Comparison of ENCODE assay signal across 8 cellular contexts in genomic region chr2:239326831-239327535, GRCh38.
DNase-seq lines count a peak whose midpoint lies in the region; ATAC-seq and TF ChIP-seq lines count a peak whose summit lies in the region.

No MANE protein-coding gene starts in this region.

- peak; percentile 69 for DNase-seq in activated CD8-positive, alpha-beta memory T cell treated with anti-CD3 and anti-CD28 coated beads, Interleukin-2, amount 50 U/mL, for 4 hours
- DNase-seq in left ventricle myocardium inferior (no peak), AML-193 (lab: John Stamatoyannopoulos, UW) (no peak), NCI-H1105 (lab: John Stamatoyannopoulos, UW) (no peak)
- peak; percentile 47 for DNase-seq in stimulated activated CD8-positive, alpha-beta memory T cell treated with anti-CD3 and anti-CD28 coated beads, Interleukin-12 subunit alpha, Interleukin-12 subunit beta, amount 100 ng/mL, for 1 hour (ENCODE audit: low read depth)

- H3K27ac ChIP-seq in left ventricle myocardium inferior (replicated peaks): peak overlapping the region; percentile 95

- no peak for TF ChIP-seq CTCF in left ventricle myocardium inferior (IDR thresholded peaks at IDR 0.05; ENCODE audit: borderline replicate concordance)

- intact Hi-C loops in left ventricle myocardium inferior (cut with micrococcal nuclease): loop anchor here (10.0 kb wide), 1 partner anchor 68 kb away; no protein-coding TSS in a partner anchor

- H3K4me1 ChIP-seq in left ventricle myocardium inferior: peaks cover 76% of the 10 kb centered on the region

- H3K4me3 ChIP-seq in left ventricle myocardium inferior: no peak overlapping the region

- no peaks in the 10 kb centered on the region for H3K27me3 ChIP-seq in left ventricle myocardium inferior (ENCODE audit: low read depth)

- no peaks in the 10 kb centered on the region for H3K9me3 ChIP-seq in left ventricle myocardium inferior (replicated peaks)

- peak; percentile 70 for ATAC-seq in GM18511 (IDR thresholded peaks at IDR 0.05; ENCODE audit: unreplicated experiment)
- ATAC-seq in HG03460 (IDR thresholded peaks at IDR 0.05; ENCODE audit: unreplicated experiment): peak; percentile 77
- ATAC-seq in HG03571 (IDR thresholded peaks at IDR 0.05; ENCODE audit: unreplicated experiment): no peak

- no peaks in the 10 kb centered on the region for H3K36me3 ChIP-seq in left ventricle myocardium inferior

Comparison
In these comparisons a context has a peak if more than half of its experiments do, and no peak if none do; other contexts are left out.
1. DNase-seq: peak in activated CD8-positive, alpha-beta memory T cell treated with anti-CD3 and anti-CD28 coated beads, Interleukin-2, amount 50 U/mL, for 4 hours (single experiment) and stimulated activated CD8-positive, alpha-beta memory T cell treated with anti-CD3 and anti-CD28 coated beads, Interleukin-12 subunit alpha, Interleukin-12 subunit beta, amount 100 ng/mL, for 1 hour (single experiment); none in left ventricle myocardium inferior (single experiment), AML-193 (0 of 2) and NCI-H1105 (single experiment).